In the genomic region with DNA sequence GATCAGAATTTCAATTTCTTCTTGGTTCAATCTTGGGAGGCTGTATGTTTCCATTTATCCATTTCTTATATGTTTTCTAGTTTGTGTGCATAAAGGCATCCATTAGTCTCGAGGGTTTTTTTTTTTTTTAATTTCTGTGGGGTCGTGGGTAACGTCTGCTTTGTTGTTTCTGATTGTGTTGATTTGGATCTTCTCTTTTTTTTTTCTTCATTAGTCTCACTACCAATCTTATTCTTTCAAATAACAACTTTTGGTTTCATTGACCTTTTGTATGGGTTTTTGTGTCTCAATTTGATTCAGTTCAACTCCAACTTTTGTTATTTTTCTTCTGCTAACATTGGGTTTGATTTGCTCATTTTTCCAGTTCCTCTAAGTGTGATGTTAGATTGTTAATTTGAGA, we compare ENCODE assay signal across 14 cellular contexts. TPM values are rescaled to one million over a fixed set of nuclear protein-coding genes. Genes with fewer than 3 reads are reported as not detected.
"Had no signal": no experiment of that assay in that cellular context is flagged by ENCODE, and none has a peak within 500 bp of the region (broad histone marks: within the 10 kb centered on the region; RNA-seq: fewer than 3 reads in every experiment).

No MANE protein-coding gene starts in this region.

- H3K4me3 ChIP-seq: adrenal gland, coronary artery, gastrocnemius medialis, heart right ventricle, left lung, tibial artery, uterus had no signal

- H3K27ac Mint-ChIP-seq: WTC11 had no signal

- H3K9me3 Mint-ChIP-seq: WTC11 had no signal

- H3K4me1 ChIP-seq: adrenal gland, gastrocnemius medialis, left lung, tibial artery, uterus had no signal

- H3K27me3 ChIP-seq: adrenal gland, gastrocnemius medialis, left lung, tibial artery, uterus had no signal

- H3K36me3 ChIP-seq: adrenal gland, gastrocnemius medialis, heart right ventricle, left lung, tibial artery, uterus had no signal

- H3K9me3 ChIP-seq: adrenal gland, gastrocnemius medialis, left lung, tibial artery, uterus had no signal

- H3K4me3 Mint-ChIP-seq: WTC11 had no signal

- DNase-seq: adrenal gland; effector CD8-positive, alpha-beta T cell; gastrocnemius medialis; heart right ventricle; left lung; stimulated activated CD4-positive, alpha-beta T cell treated with anti-CD3 and anti-CD28 coated beads, Interleukin-12 subunit alpha, Interleukin-12 subunit beta, amount 100 ng/mL, for 4 hours; stimulated activated CD4-positive, alpha-beta T cell treated with anti-CD3 and anti-CD28 coated beads, Interleukin-4, amount 100 ng/mL, for 1 hour; stimulated activated CD8-positive, alpha-beta memory T cell treated with anti-CD3 and anti-CD28 coated beads, Interleukin-4, amount 100 ng/mL, for 48 hours; tibial artery; uterus had no signal

- ATAC-seq: gastrocnemius medialis, heart right ventricle, left lung, WTC11 had no signal

- H3K27ac ChIP-seq: adrenal gland, coronary artery, gastrocnemius medialis, heart right ventricle, left lung, tibial artery, uterus had no signal

- FAIRE-seq: keratinocyte had no signal

- H3K36me3 Mint-ChIP-seq: WTC11 had no signal

RNA-seq across cellular contexts. Expression of gene MCTP2, which starts 48.9 kb away (rescaled TPM):
- polyA plus RNA-seq: neural cell had no signal
